In genomic region chr2:48677450-48677849, GRCh38 we compare ENCODE assay signal across 31 cellular contexts. TPM values are rescaled to one million over a fixed set of nuclear protein-coding genes. Genes with fewer than 3 reads are reported as not detected.
"Had no signal": no experiment of that assay in that cellular context is flagged by ENCODE, and none has a peak within 500 bp of the region (broad histone marks: within the 10 kb centered on the region; RNA-seq: fewer than 3 reads in every experiment).

No MANE protein-coding gene starts in this region.

- H2AFZ ChIP-seq: parathyroid adenoma had no signal

- H3K4me3 Mint-ChIP-seq: activated naive CD8-positive, alpha-beta T cell; naive thymus-derived CD8-positive, alpha-beta T cell; neural crest cell; stimulated activated naive B cell treated with anti-CD40 and anti-IgM and Interleukin-4, amounts not matched to agents 10 μg/mL and 1 μg/mL and 100 μg/mL, for 72 hours had no signal

- H3K4me1 ChIP-seq: colonic mucosa, parathyroid adenoma, right atrium auricular region, stomach, thyroid gland, upper lobe of left lung, vagina had no signal

- H3K27ac Mint-ChIP-seq: activated naive CD8-positive, alpha-beta T cell; naive thymus-derived CD8-positive, alpha-beta T cell; stimulated activated naive B cell treated with anti-CD40 and anti-IgM and Interleukin-4, amounts not matched to agents 10 μg/mL and 1 μg/mL and 100 μg/mL, for 72 hours had no signal

- H3K27me3 ChIP-seq: colonic mucosa, heart left ventricle, right atrium auricular region, stomach, thyroid gland, upper lobe of left lung, vagina had no signal

- H3K9me3 Mint-ChIP-seq: neural crest cell; stimulated activated naive B cell treated with anti-CD40 and anti-IgM and Interleukin-4, amounts not matched to agents 10 μg/mL and 1 μg/mL and 100 μg/mL, for 72 hours had no signal

- FAIRE-seq: bronchial epithelial cell had no signal

- H3K9ac ChIP-seq: parathyroid adenoma had no signal

- H3K4me3 ChIP-seq: colonic mucosa, dorsolateral prefrontal cortex, heart left ventricle, right atrium auricular region, smooth muscle cell, stomach, thyroid gland, upper lobe of left lung, vagina had no signal

- H3K36me3 ChIP-seq: colonic mucosa, right atrium auricular region, stomach, thyroid gland, upper lobe of left lung, vagina had no signal

- H3K36me3 Mint-ChIP-seq: activated naive CD8-positive, alpha-beta T cell; stimulated activated naive B cell treated with anti-CD40 and anti-IgM and Interleukin-4, amounts not matched to agents 10 μg/mL and 1 μg/mL and 100 μg/mL, for 72 hours had no signal

- ATAC-seq: esophagus mucosa; heart left ventricle; naive thymus-derived CD8-positive, alpha-beta T cell; stimulated activated naive B cell treated with anti-CD40 and anti-IgM and Interleukin-4, amounts not matched to agents 10 μg/mL and 1 μg/mL and 100 μg/mL, for 72 hours had no signal

- H3K79me2 ChIP-seq: parathyroid adenoma had no signal

- H3K4me2 ChIP-seq: smooth muscle cell had no signal

- H3K9me3 ChIP-seq: colonic mucosa, right atrium auricular region, stomach, thyroid gland, upper lobe of left lung, vagina had no signal

- DNase-seq: activated CD4-positive, alpha-beta T cell treated with anti-CD3 and anti-CD28 coated beads for 4 hours; activated CD4-positive, alpha-beta T cell treated with anti-CD3 and anti-CD28 coated beads, Interleukin-2, amount 50 U/mL, for 4 hours; activated CD4-positive, CD25-positive, alpha-beta regulatory T cell; activated CD8-positive, alpha-beta memory T cell treated with anti-CD3 and anti-CD28 coated beads for 24 hours; activated effector memory CD4-positive, alpha-beta T cell treated with Interleukin-2 at 50 U/mL for 16 hours; activated naive CD4-positive, alpha-beta T cell treated with Interleukin-2 at 50 U/mL for 16 hours; anterior cingulate cortex; cerebellar nuclear complex; colonic mucosa; dorsolateral prefrontal cortex; effector memory CD4-positive, alpha-beta T cell; foreskin fibroblast; heart left ventricle; mesenchymal stem cell; naive thymus-derived CD8-positive, alpha-beta T cell; nucleus accumbens; stimulated activated CD4-positive, alpha-beta T cell treated with anti-CD3 and anti-CD28 coated beads, Interleukin-1b, Interleukin-23, amount 100 ng/mL, for 48 hours; stimulated activated CD4-positive, alpha-beta T cell treated with anti-CD3 and anti-CD28 coated beads, Interleukin-4, amount 100 ng/mL, for 4 hours; stimulated activated CD8-positive, alpha-beta memory T cell treated with anti-CD3 and anti-CD28 coated beads, Interleukin-4, amount 100 ng/mL, for 48 hours; stimulated activated naive B cell treated with anti-CD40 and anti-IgM and Interleukin-4, amounts not matched to agents 10 μg/mL and 1 μg/mL and 100 μg/mL, for 72 hours; stomach; thyroid gland; upper lobe of left lung had no signal

- H3K27ac ChIP-seq: colonic mucosa, dorsolateral prefrontal cortex, heart left ventricle, parathyroid adenoma, right atrium auricular region, stomach, thyroid gland, upper lobe of left lung, vagina had no signal

RNA-seq across cellular contexts. Expression of gene GTF2A1L, which starts 59.8 kb away (rescaled TPM):
- total RNA-seq: esophagus mucosa; naive thymus-derived CD8-positive, alpha-beta T cell; neural crest cell had no signal
- polyA plus RNA-seq: naive thymus-derived CD8-positive, alpha-beta T cell had no signal
